23 cellular contexts compared by ENCODE assay signal in the genomic region with DNA sequence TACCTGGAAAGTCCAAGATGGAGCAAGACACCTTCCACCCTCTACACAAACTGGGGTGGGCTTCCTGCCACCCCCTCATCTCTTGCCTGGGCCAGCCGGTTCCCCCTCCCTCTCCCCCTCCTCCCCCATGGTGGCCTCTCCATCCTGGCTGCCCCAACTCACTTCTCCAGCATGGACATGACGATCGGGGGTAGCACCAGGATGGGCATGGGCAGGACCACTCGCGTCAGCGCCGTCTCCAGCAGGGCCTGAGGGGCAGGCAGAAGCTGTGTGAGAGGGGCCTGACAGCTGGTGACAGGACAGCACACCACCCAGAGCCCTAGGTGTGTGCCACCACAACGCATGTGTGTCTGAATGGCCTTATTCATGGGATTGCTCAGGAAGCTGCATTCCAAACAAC. TPM values are rescaled to one million over a fixed set of nuclear protein-coding genes. Genes with fewer than 3 reads are reported as not detected.
DNase-seq lines count a peak whose midpoint lies in the region; ATAC-seq, FAIRE-seq and TF ChIP-seq lines count a peak whose summit lies in the region.
"Had no signal": no experiment of that assay in that cellular context is flagged by ENCODE, and none has a peak within 500 bp of the region (broad histone marks: within the 10 kb centered on the region; RNA-seq: fewer than 3 reads in every experiment).

No MANE protein-coding gene starts in this region.

- H3K9me3 Mint-ChIP-seq in CD8-positive, alpha-beta T cell, result no peaks in the 10 kb centered on the region
- H3K9me3 Mint-ChIP-seq: CD4-positive, alpha-beta memory T cell; H9 had no signal

- TF ChIP-seq CTCF in kidney (IDR thresholded peaks at IDR 0.05; ENCODE audit: borderline replicate concordance, extremely low read depth, insufficient read depth) (no peak), osteoblast (IDR thresholded peaks at IDR 0.05; ENCODE audit: extremely low read depth, low read depth, low read length) (no peak), GM10266 (IDR thresholded peaks at IDR 0.05; ENCODE audit: control insufficient read depth, insufficient read depth, low read depth, missing control alignments) (no peak)
- TF ChIP-seq CTCF in CD8-positive, alpha-beta T cell (IDR thresholded peaks at IDR 0.05), result no peak

- H3K27ac Mint-ChIP-seq in CD8-positive, alpha-beta T cell, result no peak overlapping the region
- H3K27ac Mint-ChIP-seq: CD4-positive, alpha-beta memory T cell; H9 had no signal

- H3K9ac ChIP-seq in kidney (ENCODE audit: low read length in 2 of 2), result no peak overlapping the region
- H3K9ac ChIP-seq: GM23248 had no signal

- H4K20me1 ChIP-seq in osteoblast (ENCODE audit: insufficient read depth, low read length), result peaks cover 3% of the 10 kb centered on the region

- intact Hi-C loops in left cardiac atrium (cut with DNase I), result loop anchor here in 1 of 2 donors (10.0 kb wide), 1 partner anchor 73 kb away; no protein-coding TSS in a partner anchor
- intact Hi-C loops in left ventricle myocardium superior (cut with micrococcal nuclease), result no loop called here
- intact Hi-C loops in kidney (cut with DNase I), result no loop called here
- intact Hi-C loops in CD8-positive, alpha-beta T cell (cut with DNase I, micrococcal nuclease), result no loop called here

- peaks cover 0 to 4% of the 10 kb centered on the region in 2 donors for H3K36me3 ChIP-seq in kidney (ENCODE audit: control insufficient read depth in 1 of 2, insufficient read depth in 2 of 2, low read length in 2 of 2)
- H3K36me3 ChIP-seq in osteoblast (ENCODE audit: insufficient read depth, low read length), result no peaks in the 10 kb centered on the region
- no peaks in the 10 kb centered on the region for H3K36me3 ChIP-seq in CD8-positive, alpha-beta T cell (ENCODE audit: insufficient read depth, low read length)
- H3K36me3 ChIP-seq: BE2C had no signal

- no peak overlapping the region for H3K4me3 ChIP-seq in kidney (ENCODE audit: low read length in 2 of 2)
- no peak overlapping the region for H3K4me3 ChIP-seq in osteoblast (ENCODE audit: insufficient read depth, low read length)
- no peak overlapping the region for H3K4me3 ChIP-seq in CD8-positive, alpha-beta T cell (ENCODE audit: low read depth, low read length)
- H3K4me3 ChIP-seq: A549, GM12878, GM23248 had no signal

- no peaks in the 10 kb centered on the region for H3K27me3 Mint-ChIP-seq in CD8-positive, alpha-beta T cell (ENCODE audit: low read depth)
- H3K27me3 Mint-ChIP-seq: CD4-positive, alpha-beta memory T cell had no signal

- no peaks in the 10 kb centered on the region for H3K79me2 ChIP-seq in osteoblast (ENCODE audit: insufficient read depth, low read length)

- no peaks in the 10 kb centered on the region for H3K27me3 ChIP-seq in osteoblast (ENCODE audit: insufficient read depth, low read length)
- no peaks in the 10 kb centered on the region for H3K27me3 ChIP-seq in CD8-positive, alpha-beta T cell (ENCODE audit: insufficient read depth, low read length)
- H3K27me3 ChIP-seq: BE2C had no signal

- no peak overlapping the region for H2AFZ ChIP-seq in osteoblast (ENCODE audit: low read length)
- H2AFZ ChIP-seq: GM23248 had no signal

- ATAC-seq in left cardiac atrium, result no peak
- ATAC-seq in left ventricle myocardium superior, result no peak
- ATAC-seq in CD8-positive, alpha-beta T cell, result no peak
- ATAC-seq: A549, GM12878, HCT116 had no signal

- H3K9me3 ChIP-seq in kidney (ENCODE audit: control insufficient read depth in 1 of 2, low read length in 2 of 2) (no peaks in the 10 kb centered on the region), osteoblast (ENCODE audit: low read depth, low read length) (no peaks in the 10 kb centered on the region)
- no peaks in the 10 kb centered on the region for H3K9me3 ChIP-seq in CD8-positive, alpha-beta T cell (ENCODE audit: low read length)
- H3K9me3 ChIP-seq: A549, BE2C, Caco-2 had no signal

- DNase-seq in left cardiac atrium (peak; percentile 14), left ventricle myocardium superior (no peak), kidney (peak; percentile 68), osteoblast (ENCODE audit: insufficient read length, low spot score, missing footprints) (peak; percentile 65), GM10266 (ENCODE audit: extremely low spot score) (no peak)
- DNase-seq in CD8-positive, alpha-beta T cell, result no peak
- DNase-seq: 8988T; ACHN; AML-193; BE2C; C1 segment of cervical spinal cord; Caco-2; CD4-positive, alpha-beta memory T cell; DMS153; DND-41; GM23248; H9 had no signal

- FAIRE-seq in kidney (lab: Jason Lieb, UNC), result no peak
- FAIRE-seq: A549, G401.6, GM12878, GM19239 had no signal

- no peak overlapping the region for H3K4me3 Mint-ChIP-seq in CD8-positive, alpha-beta T cell
- H3K4me3 Mint-ChIP-seq: CD4-positive, alpha-beta memory T cell had no signal

- H3K4me1 ChIP-seq in kidney (ENCODE audit: control insufficient read depth in 1 of 2, insufficient read depth in 1 of 2, low read depth in 1 of 2, low read length in 2 of 2), result peaks cover 6 to 13% of the 10 kb centered on the region in 2 donors
- H3K4me1 ChIP-seq in osteoblast (ENCODE audit: insufficient read depth, low read length), result no peaks in the 10 kb centered on the region
- no peaks in the 10 kb centered on the region for H3K4me1 ChIP-seq in CD8-positive, alpha-beta T cell (ENCODE audit: insufficient read depth, low read length)
- H3K4me1 ChIP-seq: A549, BE2C, Caco-2 had no signal

- no peak overlapping the region for H3K4me2 ChIP-seq in osteoblast (ENCODE audit: insufficient read depth, low read length)
- H3K4me2 ChIP-seq: A549 had no signal

- peaks cover 3% of the 10 kb centered on the region for H3K36me3 Mint-ChIP-seq in CD8-positive, alpha-beta T cell
- H3K36me3 Mint-ChIP-seq: CD4-positive, alpha-beta memory T cell had no signal

- H3K27ac ChIP-seq in kidney (ENCODE audit: low read depth in 2 of 2, low read length in 2 of 2) (no peak overlapping the region), osteoblast (ENCODE audit: low read depth, low read length) (no peak overlapping the region)
- no peak overlapping the region for H3K27ac ChIP-seq in CD8-positive, alpha-beta T cell (ENCODE audit: low read depth, low read length)
- H3K27ac ChIP-seq: A549, GM23248 had no signal

- H3K4me1 Mint-ChIP-seq in CD8-positive, alpha-beta T cell (ENCODE audit: low read depth), result no peaks in the 10 kb centered on the region
- H3K4me1 Mint-ChIP-seq: CD4-positive, alpha-beta memory T cell had no signal

- POLR2A ChIA-PET in CD8-positive, alpha-beta T cell (lab: Charles Lee), result no interaction called here

- CTCF ChIA-PET in CD8-positive, alpha-beta T cell (lab: Charles Lee), result interaction anchor here (0.7 kb wide), 1 partner anchor 193 kb away, joined by 3 read pairs; no protein-coding TSS in a partner anchor

RNA-seq across cellular contexts. Expression of gene EMX1, which starts 51.0 kb away (rescaled TPM):
- total RNA-seq in left cardiac atrium, result not detected
- not detected for total RNA-seq in left ventricle myocardium superior
- 19.6 TPM for total RNA-seq in kidney
- polyA plus RNA-seq in kidney (ENCODE audit: insufficient read depth, low read depth, low replicate concordance), result 132 TPM
- not detected in 2 replicates for total RNA-seq in osteoblast
- not detected for total RNA-seq in CD8-positive, alpha-beta T cell
- total RNA-seq: CD4-positive, alpha-beta memory T cell; GM23248; H4 had no signal
- polyA plus RNA-seq: CD4-positive, alpha-beta memory T cell; GM23248 had no signal

Comparison
In these comparisons a context has a peak if more than half of its experiments do, and no peak if none do; other contexts are left out.
1. DNase-seq: peak in left cardiac atrium (single experiment), kidney (single experiment) and osteoblast (single experiment); none in left ventricle myocardium superior (single experiment), GM10266 (single experiment) and CD8-positive, alpha-beta T cell (0 of 7).
2. RNA of gene EMX1, which starts 51.0 kb away (total RNA-seq): 19.6 TPM in kidney (single experiment); not detected in left cardiac atrium, not detected in left ventricle myocardium superior (single experiment), not detected in osteoblast and not detected in CD8-positive, alpha-beta T cell; every median in the first group is over 10 times any median in the second.